ENCODE assay signal across 34 cellular contexts in the genomic region with DNA sequence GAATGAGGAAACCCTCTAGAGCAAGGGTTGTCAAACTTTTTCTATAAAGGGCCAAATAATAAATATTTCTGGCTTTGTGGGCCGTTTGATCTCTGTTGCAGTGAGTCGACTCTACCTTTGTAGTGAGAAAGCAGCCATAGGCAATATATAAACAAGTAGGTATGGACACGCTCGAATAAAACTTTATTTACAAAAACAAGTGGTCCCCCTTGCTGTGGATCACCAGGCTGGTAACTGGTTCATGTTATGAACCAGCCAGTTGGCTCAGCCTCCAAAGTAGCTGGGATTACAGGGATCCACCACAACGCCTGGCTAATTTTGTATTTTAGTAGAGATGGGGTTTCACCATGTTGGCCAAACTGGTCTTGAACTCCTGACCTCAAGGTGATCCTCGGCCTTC.
DNase-seq lines count a peak whose midpoint lies in the region; ATAC-seq, FAIRE-seq and TF ChIP-seq lines count a peak whose summit lies in the region.
"Had no signal": no experiment of that assay in that cellular context is flagged by ENCODE, and none has a peak within 500 bp of the region (broad histone marks: within the 10 kb centered on the region; RNA-seq: fewer than 3 reads in every experiment).

No MANE protein-coding gene starts in this region.

- BruUV-seq in HepG2 (replicated peaks; lab: Mats Ljungman, UMichigan) (no TSS peak), K562 (replicated peaks; lab: Mats Ljungman, UMichigan) (no TSS peak)

- no peak overlapping the region for H3K9ac ChIP-seq in HepG2 (ENCODE audit: insufficient read depth, low read depth, low read length)
- H3K9ac ChIP-seq in BLaER1 = no peak overlapping the region
- no peak overlapping the region for H3K9ac ChIP-seq in K562 (ENCODE audit: insufficient read depth in 1 of 2, low read depth in 2 of 2, low read length in 2 of 2)
- H3K9ac ChIP-seq: BLaER1 treated with 17β-estradiol and CSF1 and Interleukin-3, amounts not matched to agents 10 nM and 100 nM had no signal

- TF ChIP-seq EP300 in HepG2 (IDR thresholded peaks at IDR 0.05; ENCODE audit: low read depth in 2 of 2, low read length in 2 of 2) (no peak), HepG2 (CRISPR knock-in tag; IDR thresholded peaks at IDR 0.05; ENCODE audit: borderline replicate concordance) (no peak), K562 (IDR thresholded peaks at IDR 0.05; ENCODE audit: low read length) (no peak), esophagus muscularis mucosa (IDR thresholded peaks at IDR 0.05) (no peak)

- FAIRE-seq in HepG2 (lab: Jason Lieb, UNC) (no peak), K562 (lab: Jason Lieb, UNC) (no peak), HTR-8/SVneo (lab: Jason Lieb, UNC) (no peak)
- FAIRE-seq: A204.1, A549, D721Med had no signal

- no peak overlapping the region for H3K4me3 ChIP-seq in HepG2 (replicated peaks in 1 of 3; ENCODE audit: insufficient read depth in 1 of 3, low read depth in 2 of 3, low read length in 3 of 3)
- no peak overlapping the region for H3K4me3 ChIP-seq in right lobe of liver
- H3K4me3 ChIP-seq in BLaER1 = no peak overlapping the region
- no peak overlapping the region for H3K4me3 ChIP-seq in K562
- H3K4me3 ChIP-seq in esophagus muscularis mucosa = no peak overlapping the region
- H3K4me3 ChIP-seq: A549; BLaER1 treated with 17β-estradiol and CSF1 and Interleukin-3, amounts not matched to agents 10 nM and 100 nM had no signal

- TF ChIP-seq RAD21 in HepG2 (CRISPR knock-in tag; IDR thresholded peaks at IDR 0.05) = no peak
- TF ChIP-seq RAD21 in K562 (CRISPR knock-in tag; conservative IDR thresholded peaks at IDR 0.05 in 1 of 2, IDR thresholded peaks at IDR 0.05 in 1 of 2) = no peak

- no peaks in the 10 kb centered on the region for H3K9me1 ChIP-seq in K562 (ENCODE audit: control insufficient read depth, insufficient read depth, low read length)

- H3K4me1 ChIP-seq in HepG2 (ENCODE audit: insufficient read depth, low read length) (no peaks in the 10 kb centered on the region), right lobe of liver (no peaks in the 10 kb centered on the region), BLaER1 (peaks cover 9% of the 10 kb centered on the region; the same call in 1 of the 2 replicates), K562 (replicated peaks in 1 of 2; ENCODE audit: control insufficient read depth in 2 of 2, insufficient read depth in 2 of 2, low read length in 2 of 2) (no peaks in the 10 kb centered on the region), esophagus muscularis mucosa (no peaks in the 10 kb centered on the region)
- H3K4me1 ChIP-seq: A549, BE2C, Caco-2 had no signal

- in situ Hi-C loops in HepG2 (cut with HindIII; ENCODE audit: extremely low pct_ligation_motif_present, low pct_unique_long_range_greater_than_20kb) = no loop called here
- in situ Hi-C loops in K562 (cut with MboI) = loop anchor here (10.0 kb wide), 1 partner anchor 1172 kb away; the partner anchor contains the start of gene PLK2

- no peaks in the 10 kb centered on the region for H3K79me2 ChIP-seq in HepG2 (ENCODE audit: insufficient read depth, low read length)
- no peaks in the 10 kb centered on the region for H3K79me2 ChIP-seq in K562 (ENCODE audit: control insufficient read depth, insufficient read depth, low read length)

- intact Hi-C loops in HepG2 (cut with micrococcal nuclease; ENCODE audit: unreplicated experiment) = no loop called here
- intact Hi-C loops in right lobe of liver (cut with DNase I) = no loop called here
- intact Hi-C loops in K562 (cut with micrococcal nuclease) = loop anchor here (10.0 kb wide), 1 partner anchor 362 kb away; no protein-coding TSS in a partner anchor
- intact Hi-C loops in esophagus muscularis mucosa (cut with DNase I) = no loop called here

- H3K4me2 ChIP-seq in HepG2 (ENCODE audit: low read depth, low read length) = no peak overlapping the region
- peak overlapping the region; percentile 3; the same call in 1 of the 2 replicates for H3K4me2 ChIP-seq in BLaER1
- no peak overlapping the region for H3K4me2 ChIP-seq in K562 (ENCODE audit: insufficient read depth, low read length)
- H3K4me2 ChIP-seq: A549 had no signal

- no peak for TF ChIP-seq CTCF in HepG2 (CRISPR knock-in tag; IDR thresholded peaks at IDR 0.05)
- TF ChIP-seq CTCF in right lobe of liver (IDR thresholded peaks at IDR 0.05) = no peak
- TF ChIP-seq CTCF in K562 (IDR thresholded peaks at IDR 0.05 in 2 of 3, conservative IDR thresholded peaks at IDR 0.05 in 1 of 3; ENCODE audit: insufficient read depth in 2 of 3, low read depth in 1 of 3, low read length in 3 of 3) = no peak
- no peak for TF ChIP-seq CTCF in esophagus muscularis mucosa (IDR thresholded peaks at IDR 0.05)

- POLR2A ChIA-PET in HepG2 (lab: Yijun Ruan, JAX) (no interaction called here), K562 (lab: Yijun Ruan, JAX) (no interaction called here)

- 49% methylated on average over 6 of the region's 6 CpGs for WGBS in HepG2 (ENCODE audit: low lambda C conversion rate)
- 82% methylated on average over 6 of the region's 6 CpGs for WGBS in right lobe of liver (ENCODE audit: insufficient coverage, low coverage, low lambda C conversion rate, missing lambda C conversion rate)
- 3% methylated on average over 6 of the region's 6 CpGs for WGBS in K562 (ENCODE audit: insufficient coverage, low coverage, missing lambda C conversion rate)
- WGBS in esophagus muscularis mucosa = 91% methylated on average over 6 of the region's 6 CpGs

- CTCF ChIA-PET in HepG2 (lab: Yijun Ruan, JAX; ENCODE audit: low intra/inter-chr PET ratio, low total read pairs) (no interaction called here), K562 (lab: Yijun Ruan, JAX; ENCODE audit: low intra/inter-chr PET ratio) (no interaction called here)

- no peak for ATAC-seq in HepG2
- ATAC-seq in right lobe of liver = no peak
- no peak for ATAC-seq in K562
- ATAC-seq in HG03139 (IDR thresholded peaks at IDR 0.05; ENCODE audit: unreplicated experiment) = no peak
- ATAC-seq: A549; CD8-positive, alpha-beta T cell had no signal

- TF ChIP-seq POLR2A in HepG2 (IDR thresholded peaks at IDR 0.05; ENCODE audit: insufficient read depth in 1 of 2, low read depth in 2 of 2, low read length in 2 of 2) (no peak), right lobe of liver (IDR thresholded peaks at IDR 0.05) (no peak), K562 (conservative IDR thresholded peaks at IDR 0.05) (no peak), esophagus muscularis mucosa (IDR thresholded peaks at IDR 0.05; ENCODE audit: low read depth) (no peak)

- H4K20me1 ChIP-seq in HepG2 (ENCODE audit: insufficient read depth, low read length) (no peaks in the 10 kb centered on the region), BLaER1 (no peaks in the 10 kb centered on the region), K562 (replicated peaks; ENCODE audit: control insufficient read depth, insufficient read depth, low read length) (no peaks in the 10 kb centered on the region)
- H4K20me1 ChIP-seq: BLaER1 treated with 17β-estradiol and CSF1 and Interleukin-3, amounts not matched to agents 10 nM and 100 nM had no signal

- no peak overlapping the region for H2AFZ ChIP-seq in HepG2 (ENCODE audit: low read length)
- no peak overlapping the region; the same call in 1 of the 2 replicates for H2AFZ ChIP-seq in K562 (ENCODE audit: low read depth, low read length)

- DNase-seq in HepG2 (ENCODE audit: low spot score) (no peak), right lobe of liver (no peak), K562 (ENCODE audit: extremely low read depth in 1 of 4, low spot score in 3 of 4) (no peak), esophagus muscularis mucosa (ENCODE audit: extremely low spot score) (peak; percentile 55), HTR-8/SVneo (ENCODE audit: insufficient read length, low spot score) (no peak)
- DNase-seq in effector CD4-positive, alpha-beta T cell = no peak
- DNase-seq: 8988T; ACHN; AML-193; BE2C; C1 segment of cervical spinal cord; Caco-2; Calu3; CD4-positive, alpha-beta memory T cell; CD4-positive, alpha-beta T cell; CD4-positive, CD25-positive, alpha-beta regulatory T cell; CD8-positive, alpha-beta memory T cell; CD8-positive, alpha-beta T cell; COR-L47; DMS 273 treated with DMSO at 0.1 percent for 48 hours; DMS153; DMS53; DMS79; DMS79 treated with DMSO at 0.1 percent for 48 hours; DND-41; EL had no signal

- H3K27ac ChIP-seq in HepG2 (ENCODE audit: extremely low read length, insufficient read depth, low read length) (no peak overlapping the region), right lobe of liver (no peak overlapping the region), BLaER1 (no peak overlapping the region), K562 (ENCODE audit: extremely low read depth, low read depth, low read length) (no peak overlapping the region), esophagus muscularis mucosa (replicated peaks in 1 of 4) (no peak overlapping the region)
- H3K27ac ChIP-seq: 22Rv1; A549; BLaER1 treated with 17β-estradiol and CSF1 and Interleukin-3, amounts not matched to agents 10 nM and 100 nM; C4-2B had no signal

- H3K27me3 ChIP-seq in HepG2 (ENCODE audit: control insufficient read depth in 1 of 2, insufficient read depth in 2 of 2, low read length in 2 of 2) (no peaks in the 10 kb centered on the region; a peak in 1 of 5 replicates), right lobe of liver (no peaks in the 10 kb centered on the region), BLaER1 (no peaks in the 10 kb centered on the region), K562 (ENCODE audit: control insufficient read depth in 2 of 2, insufficient read depth in 2 of 2, low read length in 2 of 2) (no peaks in the 10 kb centered on the region), esophagus muscularis mucosa (no peaks in the 10 kb centered on the region)
- H3K27me3 ChIP-seq: BE2C; BLaER1 treated with 17β-estradiol and CSF1 and Interleukin-3, amounts not matched to agents 10 nM and 100 nM had no signal

- H3K36me3 ChIP-seq in HepG2 (replicated peaks in 1 of 2; ENCODE audit: control insufficient read depth in 1 of 2, insufficient read depth in 2 of 2, low read length in 2 of 2) = no peaks in the 10 kb centered on the region
- H3K36me3 ChIP-seq in right lobe of liver = no peaks in the 10 kb centered on the region
- H3K36me3 ChIP-seq in BLaER1 = no peaks in the 10 kb centered on the region
- H3K36me3 ChIP-seq in K562 (ENCODE audit: control insufficient read depth, insufficient read depth, low read length) = no peaks in the 10 kb centered on the region
- H3K36me3 ChIP-seq in esophagus muscularis mucosa = no peaks in the 10 kb centered on the region
- H3K36me3 ChIP-seq: BE2C; BLaER1 treated with 17β-estradiol and CSF1 and Interleukin-3, amounts not matched to agents 10 nM and 100 nM had no signal

- H3K9me3 ChIP-seq in HepG2 (ENCODE audit: low read length) = no peaks in the 10 kb centered on the region
- H3K9me3 ChIP-seq in right lobe of liver = no peaks in the 10 kb centered on the region
- no peaks in the 10 kb centered on the region for H3K9me3 ChIP-seq in BLaER1
- H3K9me3 ChIP-seq in K562 (replicated peaks; ENCODE audit: control insufficient read depth, insufficient read depth, low read depth, low read length) = no peaks in the 10 kb centered on the region
- no peaks in the 10 kb centered on the region for H3K9me3 ChIP-seq in esophagus muscularis mucosa
- H3K9me3 ChIP-seq: A549, BE2C, Caco-2 had no signal

TF ChIP-seq in HepG2, 621 proteins besides CTCF, POLR2A, EP300 and RAD21 (continues in another document):
- TF ChIP-seq HNF4A (CRISPR knock-in tag; IDR thresholded peaks at IDR 0.05) (no peak), ZNF331 (CRISPR knock-in tag; IDR thresholded peaks at IDR 0.05) (no peak)
